Comparison of ENCODE assay signal across 12 cellular contexts in genomic region chr16:50395763-50396710, GRCh38. TPM values are rescaled to one million over a fixed set of nuclear protein-coding genes. Genes with fewer than 3 reads are reported as not detected.
DNase-seq lines count a peak whose midpoint lies in the region; ATAC-seq, FAIRE-seq and TF ChIP-seq lines count a peak whose summit lies in the region.
"Had no signal": no experiment of that assay in that cellular context is flagged by ENCODE, and none has a peak within 500 bp of the region (broad histone marks: within the 10 kb centered on the region; RNA-seq: fewer than 3 reads in every experiment).

No MANE protein-coding gene starts in this region.

- DNase-seq in CD4-positive, alpha-beta T cell = peak in 5 of 10 experiments; percentile 9 to 34 (median 14)
- DNase-seq in GM18507 (ENCODE audit: extremely low spot score, insufficient read length, low read depth) = no peak
- DNase-seq in T-cell = peak in 21 of 34 experiments; percentile 6 to 34 (median 12)
- no peak for DNase-seq in DMS53 treated with DMSO at 0.1 percent for 48 hours (lab: John Stamatoyannopoulos, UW; ENCODE audit: unreplicated experiment)
- DNase-seq in NCI-H748 (lab: John Stamatoyannopoulos, UW; ENCODE audit: unreplicated experiment) = no peak
- DNase-seq in epidermal melanocyte (ENCODE audit: insufficient read length, low spot score) = no peak
- DNase-seq: NCI-H2029 treated with DMSO at 0.1 percent for 48 hours; nephron progenitor cell; stimulated activated naive CD4-positive, alpha-beta T cell treated with Interleukin-2 at 50 U/mL for 16 hours had no signal

- no peak for TF ChIP-seq CTCF in CD4-positive, alpha-beta T cell (IDR thresholded peaks at IDR 0.05)

- CTCF ChIA-PET in CD4-positive, alpha-beta T cell (lab: Charles Lee) = no interaction called here
- CTCF ChIA-PET in T-cell (lab: Charles Lee) = no interaction called here

- peak; percentile 62 for FAIRE-seq in GM18507 (lab: Jason Lieb, UNC)

- H3K9me3 ChIP-seq in CD4-positive, alpha-beta T cell (ENCODE audit: control insufficient read depth, low read length) = no peaks in the 10 kb centered on the region
- no peaks in the 10 kb centered on the region for H3K9me3 ChIP-seq in esophagus (ENCODE audit: control insufficient read depth in 2 of 2, insufficient read depth in 1 of 2, low read depth in 1 of 2, low read length in 1 of 2)
- H3K9me3 ChIP-seq: ascending aorta had no signal

- no peaks in the 10 kb centered on the region for H3K36me3 Mint-ChIP-seq in CD4-positive, alpha-beta T cell (ENCODE audit: low read depth)
- H3K36me3 Mint-ChIP-seq in T-cell = no peaks in the 10 kb centered on the region

- no peak overlapping the region for H3K27ac ChIP-seq in CD4-positive, alpha-beta T cell (ENCODE audit: low read depth, low read length)
- H3K27ac ChIP-seq in esophagus (ENCODE audit: low read depth in 2 of 2, low read length in 1 of 2) = peak overlapping the region; percentile 78 to 92
- H3K27ac ChIP-seq: ascending aorta had no signal

- intact Hi-C loops in CD4-positive, alpha-beta T cell (cut with DNase I, micrococcal nuclease) = no loop called here

- no peaks in the 10 kb centered on the region for H3K27me3 Mint-ChIP-seq in CD4-positive, alpha-beta T cell
- H3K27me3 Mint-ChIP-seq in T-cell = no peaks in the 10 kb centered on the region

- no peaks in the 10 kb centered on the region for H3K36me3 ChIP-seq in esophagus (ENCODE audit: control insufficient read depth in 2 of 2, insufficient read depth in 2 of 2, low read length in 1 of 2)
- H3K36me3 ChIP-seq: ascending aorta had no signal

- peak overlapping the region; percentile 87 for H3K27ac Mint-ChIP-seq in CD4-positive, alpha-beta T cell
- peak overlapping the region; percentile 90 to 93 for H3K27ac Mint-ChIP-seq in T-cell

- H3K9me3 Mint-ChIP-seq in CD4-positive, alpha-beta T cell = no peaks in the 10 kb centered on the region
- H3K9me3 Mint-ChIP-seq in T-cell = no peaks in the 10 kb centered on the region
- H3K9me3 Mint-ChIP-seq: nephron progenitor cell had no signal

- POLR2A ChIA-PET in CD4-positive, alpha-beta T cell (lab: Charles Lee) = interaction anchor here (0.8 kb wide), 1 partner anchor 241 kb away, joined by 3 read pairs; no protein-coding TSS in a partner anchor
- POLR2A ChIA-PET in T-cell (lab: Charles Lee) = no interaction called here

- peak overlapping the region in 1 of 2 donors; percentile 23 for H3K4me3 ChIP-seq in esophagus (ENCODE audit: low read depth in 1 of 2, low read length in 2 of 2)
- H3K4me3 ChIP-seq: ascending aorta had no signal

- ATAC-seq in CD4-positive, alpha-beta T cell (ENCODE audit: poor library complexity) = peak; percentile 98
- peak; percentile 81 to 93 (median 91) for ATAC-seq in T-cell (replicated peaks in 1 of 4)
- ATAC-seq in HG02642 (IDR thresholded peaks at IDR 0.05; ENCODE audit: poor library complexity, unreplicated experiment) = no peak

- H3K4me3 Mint-ChIP-seq in CD4-positive, alpha-beta T cell = peak overlapping the region; percentile 13
- H3K4me3 Mint-ChIP-seq in T-cell = peak overlapping the region in 1 of 3 donors; percentile 61
- H3K4me3 Mint-ChIP-seq: nephron progenitor cell had no signal

- peaks cover 31% of the 10 kb centered on the region for H3K4me1 Mint-ChIP-seq in CD4-positive, alpha-beta T cell (ENCODE audit: low read depth)
- H3K4me1 Mint-ChIP-seq in T-cell = peaks cover 28 to 46% (median 29%) of the 10 kb centered on the region in 3 donors

- H3K27me3 ChIP-seq in CD4-positive, alpha-beta T cell (ENCODE audit: control insufficient read depth, insufficient read depth, low read length) = no peaks in the 10 kb centered on the region
- H3K27me3 ChIP-seq in esophagus (ENCODE audit: control insufficient read depth in 1 of 2, insufficient read depth in 2 of 2, low read length in 2 of 2) = no peaks in the 10 kb centered on the region
- H3K27me3 ChIP-seq: ascending aorta had no signal

- H3K4me1 ChIP-seq in esophagus (ENCODE audit: control insufficient read depth in 2 of 2, insufficient read depth in 2 of 2, low read length in 1 of 2) = peaks cover 0 to 4% of the 10 kb centered on the region in 2 donors
- H3K4me1 ChIP-seq: ascending aorta had no signal

- WGBS in esophagus, 2 donors = 82 to 84% methylated on average over 10 of the region's 10 CpGs

RNA-seq across cellular contexts. Expression of gene BRD7, which starts 27.2 kb away (rescaled TPM):
- 100 to 1,000 TPM in 1 of 2 experiments, 10 to 100 TPM in 1; 95.4 to 103 TPM for total RNA-seq in CD4-positive, alpha-beta T cell
- total RNA-seq in T-cell = 100 to 1,000 TPM in 1 of 5 donors, 10 to 100 TPM in 4; 62.9 to 115 (median 75.4) TPM
- polyA plus RNA-seq in esophagus = 10 to 100 TPM; 42.1 to 45.0 TPM

Comparison
In these comparisons a context has a peak if more than half of its experiments do, and no peak if none do; other contexts are left out.
1. DNase-seq: peak in T-cell (21 of 34); none in GM18507 (single experiment), DMS53 treated with DMSO at 0.1 percent for 48 hours (single experiment), NCI-H748 (single experiment) and epidermal melanocyte (single experiment).